1 cellular context compared by ENCODE assay signal in the genomic region with DNA sequence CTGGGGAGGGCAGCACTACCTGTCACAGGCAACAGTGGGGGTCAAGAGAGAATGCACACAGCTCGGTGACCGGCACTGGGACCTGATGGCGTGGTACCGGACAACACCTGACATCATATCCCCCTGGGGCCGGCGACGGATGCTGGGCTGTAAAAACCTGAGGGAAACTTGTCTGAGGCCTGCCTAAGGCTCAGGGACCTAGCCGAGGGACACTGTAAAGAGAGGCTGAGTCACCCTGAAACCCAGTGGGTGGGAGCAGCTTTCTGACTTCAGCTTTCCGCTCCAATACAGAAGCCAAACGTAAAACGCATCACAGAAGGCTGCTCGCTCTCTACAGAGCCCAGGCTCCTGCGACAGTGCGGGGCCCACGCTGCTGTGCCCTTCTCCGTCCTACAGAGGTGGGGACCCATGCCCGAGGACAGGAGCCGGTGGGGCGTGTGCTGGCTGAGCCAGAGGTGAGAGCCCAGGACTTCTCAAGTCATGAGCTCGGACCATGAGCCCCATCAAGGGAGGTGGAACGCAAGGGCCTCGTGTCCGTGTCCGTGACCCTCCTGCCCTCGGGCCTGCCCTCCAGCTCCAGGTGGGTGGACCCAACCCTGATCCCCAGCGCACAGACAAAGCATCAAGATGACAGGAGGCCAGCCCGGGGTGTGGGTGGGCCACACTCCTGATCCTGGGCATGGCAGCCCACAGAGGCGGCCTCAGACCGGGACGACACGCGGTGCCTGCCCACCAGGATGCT.
TF ChIP-seq lines count a peak whose summit lies in the region.

No MANE protein-coding gene starts in this region.

TF ChIP-seq in GM12878, 131 proteins besides CTCF, POLR2A, EP300 and RAD21 (continued from another document and continues in another):
- TF ChIP-seq ZNF592 (IDR thresholded peaks at IDR 0.05) (no peak), HSF1 (IDR thresholded peaks at IDR 0.05; ENCODE audit: low read depth, low read length) (no peak), NBN (IDR thresholded peaks at IDR 0.05) (peak; percentile 65; the same call in 1 of the 2 replicates), IKZF1 (conservative IDR thresholded peaks at IDR 0.05) (0 out of 2 replicates have a peak, but pooled peaks have one; percentile 47), IKZF2 (IDR thresholded peaks at IDR 0.05) (no peak), LARP7 (IDR thresholded peaks at IDR 0.05) (peak; percentile 22), DPF2 (IDR thresholded peaks at IDR 0.05) (0 out of 2 replicates have a peak, but pooled peaks have one; percentile 44), GATAD2B (conservative IDR thresholded peaks at IDR 0.05; ENCODE audit: low read depth) (peak; percentile 49; the same call in 1 of the 2 replicates), KLF5 (IDR thresholded peaks at IDR 0.05; ENCODE audit: partially characterized antibody) (no peak), SPI1 (IDR thresholded peaks at IDR 0.05; ENCODE audit: borderline replicate concordance, insufficient read depth, low read depth, low read length) (no peak), BHLHE40 (IDR thresholded peaks at IDR 0.05; ENCODE audit: borderline replicate concordance in 1 of 2, low read depth in 2 of 2, low read length in 1 of 2) (peak in 1 of 2 experiments; percentile 42; a peak in 1 of 4 replicates), YBX1 (IDR thresholded peaks at IDR 0.05) (no peak), TARDBP (IDR thresholded peaks at IDR 0.05; ENCODE audit: borderline replicate concordance) (no peak), EZH2 (IDR thresholded peaks at IDR 0.05; ENCODE audit: borderline replicate concordance, control insufficient read depth, low read depth, low read length) (no peak), SRF (IDR thresholded peaks at IDR 0.05; ENCODE audit: low read depth in 2 of 2, low read length in 2 of 2) (no peak), ETV6 (conservative IDR thresholded peaks at IDR 0.05 in 1 of 2, IDR thresholded peaks at IDR 0.05 in 1 of 2; ENCODE audit: borderline replicate concordance in 1 of 2, low read depth in 1 of 2) (no peak), HCFC1 (IDR thresholded peaks at IDR 0.05; ENCODE audit: low read length) (no peak; the same call in 1 of the 2 replicates), RFX5 (IDR thresholded peaks at IDR 0.05; ENCODE audit: low read depth, low read length) (peak; percentile 79; the same call in 1 of the 2 replicates), CREB1 (IDR thresholded peaks at IDR 0.05; ENCODE audit: low read depth) (no peak), ZBTB11 (CRISPR knock-in tag; IDR thresholded peaks at IDR 0.05) (no peak), ZBTB33 (IDR thresholded peaks at IDR 0.05) (no peak)
- TF ChIP-seq, protein P1, sequence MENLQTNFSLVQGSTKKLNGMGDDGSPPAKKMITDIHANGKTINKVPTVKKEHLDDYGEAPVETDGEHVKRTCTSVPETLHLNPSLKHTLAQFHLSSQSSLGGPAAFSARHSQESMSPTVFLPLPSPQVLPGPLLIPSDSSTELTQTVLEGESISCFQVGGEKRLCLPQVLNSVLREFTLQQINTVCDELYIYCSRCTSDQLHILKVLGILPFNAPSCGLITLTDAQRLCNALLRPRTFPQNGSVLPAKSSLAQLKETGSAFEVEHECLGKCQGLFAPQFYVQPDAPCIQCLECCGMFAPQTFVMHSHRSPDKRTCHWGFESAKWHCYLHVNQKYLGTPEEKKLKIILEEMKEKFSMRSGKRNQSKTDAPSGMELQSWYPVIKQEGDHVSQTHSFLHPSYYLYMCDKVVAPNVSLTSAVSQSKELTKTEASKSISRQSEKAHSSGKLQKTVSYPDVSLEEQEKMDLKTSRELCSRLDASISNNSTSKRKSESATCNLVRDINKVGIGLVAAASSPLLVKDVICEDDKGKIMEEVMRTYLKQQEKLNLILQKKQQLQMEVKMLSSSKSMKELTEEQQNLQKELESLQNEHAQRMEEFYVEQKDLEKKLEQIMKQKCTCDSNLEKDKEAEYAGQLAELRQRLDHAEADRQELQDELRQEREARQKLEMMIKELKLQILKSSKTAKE (IDR thresholded peaks at IDR 0.05; ENCODE audit: low read depth, poor library complexity, severe bottlenecking) = peak; percentile 46
- TF ChIP-seq, protein P2, sequence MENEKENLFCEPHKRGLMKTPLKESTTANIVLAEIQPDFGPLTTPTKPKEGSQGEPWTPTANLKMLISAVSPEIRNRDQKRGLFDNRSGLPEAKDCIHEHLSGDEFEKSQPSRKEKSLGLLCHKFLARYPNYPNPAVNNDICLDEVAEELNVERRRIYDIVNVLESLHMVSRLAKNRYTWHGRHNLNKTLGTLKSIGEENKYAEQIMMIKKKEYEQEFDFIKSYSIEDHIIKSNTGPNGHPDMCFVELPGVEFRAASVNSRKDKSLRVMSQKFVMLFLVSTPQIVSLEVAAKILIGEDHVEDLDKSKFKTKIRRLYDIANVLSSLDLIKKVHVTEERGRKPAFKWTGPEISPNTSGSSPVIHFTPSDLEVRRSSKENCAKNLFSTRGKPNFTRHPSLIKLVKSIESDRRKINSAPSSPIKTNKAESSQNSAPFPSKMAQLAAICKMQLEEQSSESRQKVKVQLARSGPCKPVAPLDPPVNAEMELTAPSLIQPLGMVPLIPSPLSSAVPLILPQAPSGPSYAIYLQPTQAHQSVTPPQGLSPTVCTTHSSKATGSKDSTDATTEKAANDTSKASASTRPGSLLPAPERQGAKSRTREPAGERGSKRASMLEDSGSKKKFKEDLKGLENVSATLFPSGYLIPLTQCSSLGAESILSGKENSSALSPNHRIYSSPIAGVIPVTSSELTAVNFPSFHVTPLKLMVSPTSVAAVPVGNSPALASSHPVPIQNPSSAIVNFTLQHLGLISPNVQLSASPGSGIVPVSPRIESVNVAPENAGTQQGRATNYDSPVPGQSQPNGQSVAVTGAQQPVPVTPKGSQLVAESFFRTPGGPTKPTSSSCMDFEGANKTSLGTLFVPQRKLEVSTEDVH (IDR thresholded peaks at IDR 0.05; ENCODE audit: low read depth, partially characterized antibody) = no peak
- TF ChIP-seq, protein P3, sequence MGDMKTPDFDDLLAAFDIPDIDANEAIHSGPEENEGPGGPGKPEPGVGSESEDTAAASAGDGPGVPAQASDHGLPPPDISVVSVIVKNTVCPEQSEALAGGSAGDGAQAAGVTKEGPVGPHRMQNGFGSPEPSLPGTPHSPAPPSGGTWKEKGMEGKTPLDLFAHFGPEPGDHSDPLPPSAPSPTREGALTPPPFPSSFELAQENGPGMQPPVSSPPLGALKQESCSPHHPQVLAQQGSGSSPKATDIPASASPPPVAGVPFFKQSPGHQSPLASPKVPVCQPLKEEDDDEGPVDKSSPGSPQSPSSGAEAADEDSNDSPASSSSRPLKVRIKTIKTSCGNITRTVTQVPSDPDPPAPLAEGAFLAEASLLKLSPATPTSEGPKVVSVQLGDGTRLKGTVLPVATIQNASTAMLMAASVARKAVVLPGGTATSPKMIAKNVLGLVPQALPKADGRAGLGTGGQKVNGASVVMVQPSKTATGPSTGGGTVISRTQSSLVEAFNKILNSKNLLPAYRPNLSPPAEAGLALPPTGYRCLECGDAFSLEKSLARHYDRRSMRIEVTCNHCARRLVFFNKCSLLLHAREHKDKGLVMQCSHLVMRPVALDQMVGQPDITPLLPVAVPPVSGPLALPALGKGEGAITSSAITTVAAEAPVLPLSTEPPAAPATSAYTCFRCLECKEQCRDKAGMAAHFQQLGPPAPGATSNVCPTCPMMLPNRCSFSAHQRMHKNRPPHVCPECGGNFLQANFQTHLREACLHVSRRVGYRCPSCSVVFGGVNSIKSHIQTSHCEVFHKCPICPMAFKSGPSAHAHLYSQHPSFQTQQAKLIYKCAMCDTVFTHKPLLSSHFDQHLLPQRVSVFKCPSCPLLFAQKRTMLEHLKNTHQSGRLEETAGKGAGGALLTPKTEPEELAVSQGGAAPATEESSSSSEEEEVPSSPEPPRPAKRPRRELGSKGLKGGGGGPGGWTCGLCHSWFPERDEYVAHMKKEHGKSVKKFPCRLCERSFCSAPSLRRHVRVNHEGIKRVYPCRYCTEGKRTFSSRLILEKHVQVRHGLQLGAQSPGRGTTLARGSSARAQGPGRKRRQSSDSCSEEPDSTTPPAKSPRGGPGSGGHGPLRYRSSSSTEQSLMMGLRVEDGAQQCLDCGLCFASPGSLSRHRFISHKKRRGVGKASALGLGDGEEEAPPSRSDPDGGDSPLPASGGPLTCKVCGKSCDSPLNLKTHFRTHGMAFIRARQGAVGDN (IDR thresholded peaks at IDR 0.05) = peak; percentile 96
- TF ChIP-seq, protein P4, sequence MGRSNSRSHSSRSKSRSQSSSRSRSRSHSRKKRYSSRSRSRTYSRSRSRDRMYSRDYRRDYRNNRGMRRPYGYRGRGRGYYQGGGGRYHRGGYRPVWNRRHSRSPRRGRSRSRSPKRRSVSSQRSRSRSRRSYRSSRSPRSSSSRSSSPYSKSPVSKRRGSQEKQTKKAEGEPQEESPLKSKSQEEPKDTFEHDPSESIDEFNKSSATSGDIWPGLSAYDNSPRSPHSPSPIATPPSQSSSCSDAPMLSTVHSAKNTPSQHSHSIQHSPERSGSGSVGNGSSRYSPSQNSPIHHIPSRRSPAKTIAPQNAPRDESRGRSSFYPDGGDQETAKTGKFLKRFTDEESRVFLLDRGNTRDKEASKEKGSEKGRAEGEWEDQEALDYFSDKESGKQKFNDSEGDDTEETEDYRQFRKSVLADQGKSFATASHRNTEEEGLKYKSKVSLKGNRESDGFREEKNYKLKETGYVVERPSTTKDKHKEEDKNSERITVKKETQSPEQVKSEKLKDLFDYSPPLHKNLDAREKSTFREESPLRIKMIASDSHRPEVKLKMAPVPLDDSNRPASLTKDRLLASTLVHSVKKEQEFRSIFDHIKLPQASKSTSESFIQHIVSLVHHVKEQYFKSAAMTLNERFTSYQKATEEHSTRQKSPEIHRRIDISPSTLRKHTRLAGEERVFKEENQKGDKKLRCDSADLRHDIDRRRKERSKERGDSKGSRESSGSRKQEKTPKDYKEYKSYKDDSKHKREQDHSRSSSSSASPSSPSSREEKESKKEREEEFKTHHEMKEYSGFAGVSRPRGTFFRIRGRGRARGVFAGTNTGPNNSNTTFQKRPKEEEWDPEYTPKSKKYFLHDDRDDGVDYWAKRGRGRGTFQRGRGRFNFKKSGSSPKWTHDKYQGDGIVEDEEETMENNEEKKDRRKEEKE (IDR thresholded peaks at IDR 0.05) = no peak
